ENCODE assay signal across 28 cellular contexts in genomic region chr11:132184079-132184478, GRCh38.
"Had no signal": no experiment of that assay in that cellular context is flagged by ENCODE, and none has a peak within 500 bp of the region (broad histone marks: within the 10 kb centered on the region; RNA-seq: fewer than 3 reads in every experiment).

No MANE protein-coding gene starts in this region.

- H3K9me3 Mint-ChIP-seq: mesothelial cell of epicardium, neural crest cell, type B pancreatic cell had no signal

- FAIRE-seq: islet of Langerhans had no signal

- ATAC-seq: esophagus mucosa; gastrocnemius medialis; left cardiac atrium; left lung; mucosa of descending colon; natural killer cell treated with Interleukin-12 subunit alpha and Interleukin-12 subunit beta and Interleukin-15 and Interleukin-18, amount 100 ng/mL, for 72 hours; sciatic nerve had no signal

- H3K36me3 ChIP-seq: gastrocnemius medialis, left lung, prostate gland, right atrium auricular region, stomach, tibial artery had no signal

- H3K4me2 ChIP-seq: smooth muscle cell had no signal

- H3K4me1 Mint-ChIP-seq: mesothelial cell of epicardium, naive B cell, neural crest cell had no signal

- H3K4me3 Mint-ChIP-seq: mesothelial cell of epicardium; naive B cell; natural killer cell treated with Interleukin-12 subunit alpha and Interleukin-12 subunit beta and Interleukin-15 and Interleukin-18, amount 100 ng/mL, for 72 hours; neural crest cell; type B pancreatic cell had no signal

- DNase-seq: cortex of kidney; foreskin fibroblast; gastrocnemius medialis; head of caudate nucleus; left cardiac atrium; left lung; mesenchymal stem cell; mucosa of descending colon; naive B cell; stimulated activated CD4-positive, alpha-beta T cell treated with anti-CD3 and anti-CD28 coated beads, Interleukin-12 subunit alpha, Interleukin-12 subunit beta, amount 100 ng/mL, for 4 hours; stimulated activated CD4-positive, alpha-beta T cell treated with anti-CD3 and anti-CD28 coated beads, Interleukin-1b, Interleukin-23, amount 100 ng/mL, for 48 hours; stimulated activated CD4-positive, alpha-beta T cell treated with anti-CD3 and anti-CD28 coated beads, Interleukin-4, amount 100 ng/mL, for 1 hour; stimulated activated CD8-positive, alpha-beta memory T cell treated with anti-CD3 and anti-CD28 coated beads, Interleukin-4, amount 100 ng/mL, for 48 hours; stimulated activated naive CD4-positive, alpha-beta T cell treated with Interleukin-2 at 50 U/mL for 16 hours; stomach; testis; tibial artery had no signal

- H3K4me1 ChIP-seq: gastrocnemius medialis, left lung, prostate gland, right atrium auricular region, stomach, testis, tibial artery had no signal

- H3K27ac ChIP-seq: epithelial cell of prostate, gastrocnemius medialis, left lung, prostate gland, right atrium auricular region, stomach, testis, tibial artery had no signal

- H3K36me3 Mint-ChIP-seq: mesothelial cell of epicardium; naive B cell; natural killer cell treated with Interleukin-12 subunit alpha and Interleukin-12 subunit beta and Interleukin-15 and Interleukin-18, amount 100 ng/mL, for 72 hours; type B pancreatic cell had no signal

- H3K4me3 ChIP-seq: gastrocnemius medialis, left lung, mucosa of descending colon, prostate gland, right atrium auricular region, smooth muscle cell, stomach, testis, tibial artery had no signal

- H3K27ac Mint-ChIP-seq: mesothelial cell of epicardium; naive B cell; natural killer cell treated with Interleukin-12 subunit alpha and Interleukin-12 subunit beta and Interleukin-15 and Interleukin-18, amount 100 ng/mL, for 72 hours; type B pancreatic cell had no signal

- H3K9me3 ChIP-seq: gastrocnemius medialis, left lung, prostate gland, right atrium auricular region, stomach, testis, tibial artery had no signal

- H3K27me3 Mint-ChIP-seq: naive B cell; natural killer cell treated with Interleukin-12 subunit alpha and Interleukin-12 subunit beta and Interleukin-15 and Interleukin-18, amount 100 ng/mL, for 72 hours had no signal

- H3K27me3 ChIP-seq: gastrocnemius medialis, left lung, right atrium auricular region, testis, tibial artery had no signal
